In the genomic region with DNA sequence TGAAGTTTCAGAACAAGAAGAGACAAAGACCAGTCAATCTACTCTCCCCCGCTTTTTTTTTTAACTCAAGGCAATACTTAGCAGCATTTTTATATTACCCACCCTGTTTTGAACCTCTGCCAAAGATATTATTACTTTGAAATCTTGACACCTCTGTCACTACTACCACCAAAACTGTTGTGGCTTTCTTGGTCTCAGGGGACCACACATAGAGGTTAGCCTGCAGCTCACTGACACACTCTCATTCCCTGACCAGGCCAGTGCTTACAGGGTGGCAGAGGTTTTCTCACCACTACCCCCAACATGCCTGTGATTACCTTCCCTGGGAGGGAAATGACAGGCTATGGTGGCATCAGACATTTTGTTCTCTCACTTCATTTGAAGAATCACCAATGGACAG, we compare ENCODE assay signal across 11 cellular contexts.
DNase-seq lines count a peak whose midpoint lies in the region; ATAC-seq and TF ChIP-seq lines count a peak whose summit lies in the region.
"Had no signal": no experiment of that assay in that cellular context is flagged by ENCODE, and none has a peak within 500 bp of the region (broad histone marks: within the 10 kb centered on the region; RNA-seq: fewer than 3 reads in every experiment).

No MANE protein-coding gene starts in this region.

- DNase-seq in GM10248 (ENCODE audit: extremely low spot score) (peak; percentile 12), LHCN-M2 (ENCODE audit: low read depth) (peak; percentile 27), RWPE1 (ENCODE audit: low spot score) (no peak), HUDEP-2 (lab: John Stamatoyannopoulos, UW; ENCODE audit: unreplicated experiment in 76 of 76) (no peak), NCI-H2227 treated with DMSO at 0.1 percent for 48 hours (lab: John Stamatoyannopoulos, UW) (no peak), NCI-H345 treated with DMSO at 0.1 percent for 48 hours (lab: John Stamatoyannopoulos, UW; ENCODE audit: unreplicated experiment) (no peak)
- DNase-seq: activated CD4-positive, alpha-beta T cell treated with anti-CD3 and anti-CD28 coated beads, Interleukin-2, amount 50 U/mL, for 48 hours; foreskin fibroblast had no signal

- CTCF ChIA-PET in GM10248 (lab: Yijun Ruan, JAX), result interaction anchor here (0.9 to 2.1 kb wide), 4 partner anchors 10 to 278 kb away, joined by 3 to 8 read pairs (median 4); no protein-coding TSS in a partner anchor
- CTCF ChIA-PET in RWPE1 (lab: Yijun Ruan, JAX), result interaction anchor here (1.7 kb wide), 1 partner anchor 736 kb away, joined by 7 read pairs; no protein-coding TSS in a partner anchor

- ATAC-seq in GM19328 (IDR thresholded peaks at IDR 0.05; ENCODE audit: unreplicated experiment) (peak; percentile 85), HG02870 (IDR thresholded peaks at IDR 0.05; ENCODE audit: unreplicated experiment) (peak; percentile 89)

- TF ChIP-seq CTCF in GM10248 (IDR thresholded peaks at IDR 0.05; ENCODE audit: control extremely low read depth, extremely low read depth, low read depth, missing control alignments) (no peak), RWPE1 (conservative IDR thresholded peaks at IDR 0.05; ENCODE audit: low read depth) (no peak)

- POLR2A ChIA-PET in GM10248 (lab: Yijun Ruan, JAX) (no interaction called here), RWPE1 (lab: Yijun Ruan, JAX; ENCODE audit: low non-redundant PET) (no interaction called here)

- no peak overlapping the region for H3K27ac ChIP-seq in RWPE1
- H3K27ac ChIP-seq: skin epidermis had no signal

Comparison
In these comparisons a context has a peak if more than half of its experiments do, and no peak if none do; other contexts are left out.
1. DNase-seq: peak in GM10248 (single experiment) and LHCN-M2 (single experiment); none in RWPE1 (single experiment), HUDEP-2 (0 of 76), NCI-H2227 treated with DMSO at 0.1 percent for 48 hours (single experiment) and NCI-H345 treated with DMSO at 0.1 percent for 48 hours (single experiment).